Comparison of ENCODE assay signal across 13 cellular contexts in genomic region chr22:40218723-40219294, GRCh38. TPM values are rescaled to one million over a fixed set of nuclear protein-coding genes. Genes with fewer than 3 reads are reported as not detected.
DNase-seq lines count a peak whose midpoint lies in the region; ATAC-seq, FAIRE-seq and TF ChIP-seq lines count a peak whose summit lies in the region.
"Had no signal": no experiment of that assay in that cellular context is flagged by ENCODE, and none has a peak within 500 bp of the region (broad histone marks: within the 10 kb centered on the region; RNA-seq: fewer than 3 reads in every experiment).

No MANE protein-coding gene starts in this region.

- peak overlapping the region; percentile 36 for H3K27ac ChIP-seq in CD4-positive, alpha-beta memory T cell (ENCODE audit: low read depth, low read length)
- H3K27ac ChIP-seq in HUES48 (ENCODE audit: low read depth, low read length), result peak overlapping the region; percentile 2
- H3K27ac ChIP-seq: GM23248, prostate gland had no signal

- H3K36me3 Mint-ChIP-seq in CD4-positive, alpha-beta memory T cell, result peaks cover 9 to 11% of the 10 kb centered on the region in 2 donors
- peaks cover 0 to 9% (median 0%) of the 10 kb centered on the region in 3 donors for H3K36me3 Mint-ChIP-seq in naive thymus-derived CD8-positive, alpha-beta T cell

- TF ChIP-seq CTCF in bronchial epithelial cell (IDR thresholded peaks at IDR 0.05; ENCODE audit: insufficient read depth, low read length, severe bottlenecking), result no peak

- peaks cover 0 to 3% (median 0%) of the 10 kb centered on the region in 8 donors for H3K9me3 Mint-ChIP-seq in CD4-positive, alpha-beta memory T cell
- no peaks in the 10 kb centered on the region for H3K9me3 Mint-ChIP-seq in naive thymus-derived CD8-positive, alpha-beta T cell
- H3K9me3 Mint-ChIP-seq: activated T-helper 2 cell treated with anti-CD3 and anti-CD28 coated beads, Interferon-gamma antibody, Interleukin-2, Interleukin-4, amounts not matched to agents 10 μg/mL and 5 μg/mL and 100 μg/mL, durations not matched to agents 14 hours and 24 hours and 36 hours had no signal

- H3K27ac Mint-ChIP-seq in CD4-positive, alpha-beta memory T cell, result peak overlapping the region; percentile 54 to 94 (median 89)
- H3K27ac Mint-ChIP-seq in naive thymus-derived CD8-positive, alpha-beta T cell, result peak overlapping the region; percentile 87 to 95 (median 90)
- H3K27ac Mint-ChIP-seq: activated T-helper 2 cell treated with anti-CD3 and anti-CD28 coated beads, Interferon-gamma antibody, Interleukin-2, Interleukin-4, amounts not matched to agents 10 μg/mL and 5 μg/mL and 100 μg/mL, durations not matched to agents 14 hours and 24 hours and 36 hours had no signal

- intact Hi-C loops in CD4-positive, alpha-beta memory T cell (cut with micrococcal nuclease), result loop anchor here (2.0 to 5.0 kb wide), 2 partner anchors 38 to 42 kb away; partner anchors contain the start of gene TNRC6B

- no peaks in the 10 kb centered on the region for H3K9me3 ChIP-seq in CD4-positive, alpha-beta memory T cell (ENCODE audit: control insufficient read depth in 1 of 2, low read length in 2 of 2)
- no peaks in the 10 kb centered on the region for H3K9me3 ChIP-seq in HUES48 (ENCODE audit: control insufficient read depth, insufficient read depth, low read length)
- H3K9me3 ChIP-seq: prostate gland had no signal

- peaks cover 94% of the 10 kb centered on the region for H3K4me1 ChIP-seq in CD4-positive, alpha-beta memory T cell (ENCODE audit: insufficient read depth, low read length)
- peaks cover 60% of the 10 kb centered on the region for H3K4me1 ChIP-seq in HUES48 (ENCODE audit: control insufficient read depth, insufficient read depth, low read length)

- H3K27me3 ChIP-seq in CD4-positive, alpha-beta memory T cell (ENCODE audit: insufficient read depth, low read length), result no peaks in the 10 kb centered on the region
- no peaks in the 10 kb centered on the region for H3K27me3 ChIP-seq in HUES48 (ENCODE audit: control insufficient read depth, insufficient read depth, low read length)
- H3K27me3 ChIP-seq in bronchial epithelial cell (ENCODE audit: control insufficient read depth, insufficient read depth, low read length), result no peaks in the 10 kb centered on the region

- H3K4me3 ChIP-seq in CD4-positive, alpha-beta memory T cell (ENCODE audit: low read length in 2 of 2), result no peak overlapping the region
- H3K4me3 ChIP-seq in HUES48 (ENCODE audit: low read depth, low read length), result no peak overlapping the region
- no peak overlapping the region for H3K4me3 ChIP-seq in bronchial epithelial cell (ENCODE audit: low read depth, low read length)
- H3K4me3 ChIP-seq: GM23248, prostate gland had no signal

- ATAC-seq in naive thymus-derived CD8-positive, alpha-beta T cell, result no peak
- no peak for ATAC-seq in GM21515 (IDR thresholded peaks at IDR 0.05; ENCODE audit: unreplicated experiment)
- ATAC-seq in HG02938 (IDR thresholded peaks at IDR 0.05; ENCODE audit: unreplicated experiment), result no peak

- H3K27me3 Mint-ChIP-seq in CD4-positive, alpha-beta memory T cell, result no peaks in the 10 kb centered on the region
- no peaks in the 10 kb centered on the region for H3K27me3 Mint-ChIP-seq in naive thymus-derived CD8-positive, alpha-beta T cell

- peak overlapping the region; percentile 12 to 72 (median 54) for H3K4me3 Mint-ChIP-seq in CD4-positive, alpha-beta memory T cell
- H3K4me3 Mint-ChIP-seq in naive thymus-derived CD8-positive, alpha-beta T cell, result peak overlapping the region; percentile 12 to 81 (median 59)

- no peaks in the 10 kb centered on the region for H3K36me3 ChIP-seq in CD4-positive, alpha-beta memory T cell (ENCODE audit: insufficient read depth, low read length)
- H3K36me3 ChIP-seq in HUES48 (ENCODE audit: control insufficient read depth, insufficient read depth, low read length), result peaks cover 3% of the 10 kb centered on the region; the same call in 1 of the 2 replicates
- H3K36me3 ChIP-seq in bronchial epithelial cell (ENCODE audit: control insufficient read depth, insufficient read depth, low read length), result no peaks in the 10 kb centered on the region
- H3K36me3 ChIP-seq: prostate gland had no signal

- FAIRE-seq in bronchial epithelial cell (lab: Jason Lieb, UNC), result peak; percentile 68

- POLR2A ChIA-PET in CD4-positive, alpha-beta memory T cell (lab: Charles Lee; ENCODE audit: partially characterized antibody), result interaction anchor here (1.3 to 2.0 kb wide), 3 partner anchors 39 to 175 kb away, joined by 3 to 6 read pairs (median 6); partner anchors contain the start of gene TNRC6B
- POLR2A ChIA-PET in naive thymus-derived CD8-positive, alpha-beta T cell (lab: Charles Lee), result interaction anchor here (0.6 to 1.2 kb wide), 7 partner anchors 22 to 175 kb away, joined by 3 to 6 read pairs (median 3); no protein-coding TSS in a partner anchor

- DNase-seq in CD4-positive, alpha-beta memory T cell, result no peak
- DNase-seq in bronchial epithelial cell (ENCODE audit: low read depth), result peak; percentile 64
- DNase-seq in naive thymus-derived CD8-positive, alpha-beta T cell, result no peak
- DNase-seq in stimulated activated CD4-positive, alpha-beta T cell treated with anti-CD3 and anti-CD28 coated beads, Interleukin-4, amount 100 ng/mL, for 1 hour, result no peak
- DNase-seq in NCI-H446 (lab: John Stamatoyannopoulos, UW), result no peak
- DNase-seq: glutamatergic neuron, GM23248, NCI-H82 had no signal

- H3K4me1 Mint-ChIP-seq in CD4-positive, alpha-beta memory T cell, result peaks cover 69 to 93% (median 78%) of the 10 kb centered on the region in 4 donors
- peaks cover 49 to 90% (median 87%) of the 10 kb centered on the region in 4 donors for H3K4me1 Mint-ChIP-seq in naive thymus-derived CD8-positive, alpha-beta T cell

- no peak overlapping the region for H3K9ac ChIP-seq in HUES48 (ENCODE audit: low read depth, low read length)
- H3K9ac ChIP-seq: GM23248 had no signal

- CTCF ChIA-PET in CD4-positive, alpha-beta memory T cell (lab: Charles Lee; ENCODE audit: partially characterized antibody), result interaction anchor here (1.1 kb wide), 1 partner anchor 129 kb away, joined by 3 read pairs; no protein-coding TSS in a partner anchor

RNA-seq across cellular contexts. Expression of gene TNRC6B, which starts 41.1 kb away (rescaled TPM):
- 100 to 1,000 TPM; 137 to 155 TPM for total RNA-seq in CD4-positive, alpha-beta memory T cell
- 100 to 1,000 TPM in 1 of 2 donors, 10 to 100 TPM in 1; 27.3 to 109 TPM for polyA plus RNA-seq in CD4-positive, alpha-beta memory T cell
- 8.3 and 8.4 TPM in 2 replicates for total RNA-seq in bronchial epithelial cell
- 100 to 1,000 TPM; 134 to 142 TPM for total RNA-seq in naive thymus-derived CD8-positive, alpha-beta T cell
- 100 to 1,000 TPM in 2 of 3 donors, 10 to 100 TPM in 1; 67.3 to 116 (median 115) TPM for polyA plus RNA-seq in naive thymus-derived CD8-positive, alpha-beta T cell

Comparison
In these comparisons a context has a peak if more than half of its experiments do, and no peak if none do; other contexts are left out.
1. RNA of gene TNRC6B, which starts 41.1 kb away (total RNA-seq): 137 to 155 TPM in CD4-positive, alpha-beta memory T cell and 134 to 142 TPM in naive thymus-derived CD8-positive, alpha-beta T cell; 8.3 to 8.4 TPM in bronchial epithelial cell; every median in the first group is over 10 times any median in the second.